In the genomic region with DNA sequence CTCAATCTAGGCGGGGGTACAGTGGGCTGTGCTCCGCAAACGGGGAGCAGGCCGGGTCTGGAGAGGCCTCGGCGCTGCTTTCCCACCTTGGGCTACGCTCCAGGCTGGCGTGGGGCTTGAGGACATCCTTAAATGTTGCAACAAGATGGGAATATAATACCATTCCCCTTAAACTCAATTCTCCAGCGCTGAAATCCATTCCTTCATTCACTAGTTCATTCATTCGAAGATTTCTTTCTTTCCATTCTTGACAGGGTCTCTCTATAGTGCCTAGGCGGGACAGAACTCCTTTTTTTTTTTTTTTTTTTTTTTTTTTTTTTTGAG, we compare ENCODE assay signal across 9 cellular contexts. TPM values are rescaled to one million over a fixed set of nuclear protein-coding genes. Genes with fewer than 3 reads are reported as not detected.
DNase-seq lines count a peak whose midpoint lies in the region; ATAC-seq, FAIRE-seq and TF ChIP-seq lines count a peak whose summit lies in the region.
"Had no signal": no experiment of that assay in that cellular context is flagged by ENCODE, and none has a peak within 500 bp of the region (broad histone marks: within the 10 kb centered on the region; RNA-seq: fewer than 3 reads in every experiment).

No MANE protein-coding gene starts in this region.

- intact Hi-C loops in A673 (cut with micrococcal nuclease; ENCODE audit: unreplicated experiment): no loop called here
- intact Hi-C loops in IMR-90 (cut with micrococcal nuclease): no loop called here

- H3K4me3 ChIP-seq in A673 (ENCODE audit: low read depth, low read length, poor library complexity, severe bottlenecking) (peak overlapping the region; percentile 87), IMR-90 (ENCODE audit: insufficient read depth, low read depth, low read length) (peak overlapping the region; percentile 79), cardiac fibroblast (replicated peaks in 1 of 2; ENCODE audit: low read depth in 2 of 2, low read length in 2 of 2) (peak overlapping the region; percentile 85 to 90), muscle layer of colon (ENCODE audit: low read depth in 1 of 2, low read length in 2 of 2) (peak overlapping the region; percentile 81 to 86)

- H3K36me3 ChIP-seq in A673 (ENCODE audit: insufficient read depth, low read length, poor library complexity, severe bottlenecking) (no peaks in the 10 kb centered on the region), IMR-90 (ENCODE audit: control insufficient read depth, insufficient read depth, low read length) (peaks cover 3% of the 10 kb centered on the region; the same call in 1 of the 2 replicates), muscle layer of colon (ENCODE audit: insufficient read depth, low read length) (no peaks in the 10 kb centered on the region)

- H3K9me1 ChIP-seq in IMR-90 (ENCODE audit: insufficient read depth, low read length): peaks cover 12% of the 10 kb centered on the region; the same call in 1 of the 2 replicates

- H3K27me3 ChIP-seq in A673 (replicated peaks; ENCODE audit: insufficient read depth, low read depth, low read length, poor library complexity) (no peaks in the 10 kb centered on the region), IMR-90 (ENCODE audit: control insufficient read depth, insufficient read depth, low read length) (peaks cover 3% of the 10 kb centered on the region; the same call in 1 of the 2 replicates), muscle layer of colon (ENCODE audit: control insufficient read depth in 1 of 2, insufficient read depth in 2 of 2, low read length in 2 of 2) (no peaks in the 10 kb centered on the region)

- no peak overlapping the region for H2BK15ac ChIP-seq in IMR-90 (ENCODE audit: low read depth, low read length)

- H3K9me3 ChIP-seq in A673 (ENCODE audit: low read depth, low read length, poor library complexity, severe bottlenecking) (no peaks in the 10 kb centered on the region), IMR-90 (ENCODE audit: control insufficient read depth, insufficient read depth, low read length) (no peaks in the 10 kb centered on the region), muscle layer of colon (ENCODE audit: low read length) (no peaks in the 10 kb centered on the region)

- no peak for FAIRE-seq in HTR-8/SVneo (lab: Jason Lieb, UNC)

- TF ChIP-seq RAD21 in IMR-90 (IDR thresholded peaks at IDR 0.05; ENCODE audit: low read length): no peak

- in situ Hi-C loops in IMR-90 (cut with MboI; ENCODE audit: low sequenced_read_pairs): no loop called here

- POLR2A ChIA-PET in A673 (lab: Charles Lee; ENCODE audit: low non-redundant PET): no interaction called here
- POLR2A ChIA-PET in IMR-90 (lab: Charles Lee; ENCODE audit: unreplicated experiment): interaction anchor here (0.6 kb wide), 1 partner anchor 428 kb away, joined by 4 read pairs; no protein-coding TSS in a partner anchor

- no peak for ATAC-seq in IMR-90 (ENCODE audit: low read depth)
- ATAC-seq in HG02763 (IDR thresholded peaks at IDR 0.05; ENCODE audit: unreplicated experiment): no peak
- ATAC-seq in HG03521 (IDR thresholded peaks at IDR 0.05; ENCODE audit: unreplicated experiment): no peak

- peak overlapping the region; percentile 96 for H4K5ac ChIP-seq in IMR-90 (ENCODE audit: low read depth, low read length)

- DNase-seq in A673 (ENCODE audit: low spot score) (no peak), IMR-90 (no peak), cardiac fibroblast (ENCODE audit: low read depth in 2 of 2) (no peak), KG1 (lab: John Stamatoyannopoulos, UW) (no peak), HTR-8/SVneo (ENCODE audit: insufficient read length, low spot score) (no peak)
- DNase-seq: cortex of kidney had no signal

- WGBS in IMR-90 (ENCODE audit: extremely low coverage in 2 of 2, insufficient read length in 1 of 2), 2 experiments: no CpG with 5 or more reads among the region's 11 CpGs

- H3K4ac ChIP-seq in IMR-90 (ENCODE audit: low read depth, low read length): no peak overlapping the region

- peaks cover 10% of the 10 kb centered on the region for H3K4me1 ChIP-seq in A673 (ENCODE audit: insufficient read depth, low read length, poor library complexity, severe bottlenecking)
- H3K4me1 ChIP-seq in IMR-90 (ENCODE audit: control insufficient read depth, insufficient read depth, low read length): peaks cover 4% of the 10 kb centered on the region; the same call in 1 of the 2 replicates
- peaks cover 17% of the 10 kb centered on the region for H3K4me1 ChIP-seq in muscle layer of colon (ENCODE audit: insufficient read depth, low read length)

- peak overlapping the region; percentile 96 for H2AK9ac ChIP-seq in IMR-90 (replicated peaks; ENCODE audit: low read depth, low read length, poor library complexity)

- no peak overlapping the region; the same call in 1 of the 2 replicates for H3K14ac ChIP-seq in IMR-90 (replicated peaks; ENCODE audit: low read depth, low read length)

- H2BK120ac ChIP-seq in IMR-90 (ENCODE audit: low read depth, low read length): no peak overlapping the region

- no peaks in the 10 kb centered on the region for H4K20me1 ChIP-seq in IMR-90 (ENCODE audit: insufficient read depth, low read length)

- peak overlapping the region; percentile 77 to 93 for H4K8ac ChIP-seq in IMR-90 (ENCODE audit: low read depth in 2 of 2, low read length in 2 of 2)

- dilution Hi-C loops in IMR-90 (cut with HindIII; ENCODE audit: low sequenced_read_pairs, unreplicated experiment): no loop called here

- no peak overlapping the region for H2AK5ac ChIP-seq in IMR-90 (ENCODE audit: low read depth, low read length)

- H3K27ac ChIP-seq in A673 (ENCODE audit: low read depth, low read length, poor library complexity, severe bottlenecking): peak overlapping the region; percentile 80
- H3K27ac ChIP-seq in IMR-90 (ENCODE audit: insufficient read depth, low read length): no peak overlapping the region
- H3K27ac ChIP-seq in muscle layer of colon (ENCODE audit: low read depth, low read length): peak overlapping the region; percentile 88

- H4K91ac ChIP-seq in IMR-90 (ENCODE audit: insufficient read depth, low read depth, low read length): no peak overlapping the region

- H3K18ac ChIP-seq in IMR-90 (ENCODE audit: low read depth, low read length): no peak overlapping the region

- H2AFZ ChIP-seq in IMR-90 (replicated peaks; ENCODE audit: low read length, poor library complexity): peak overlapping the region; percentile 100

- TF ChIP-seq POLR2A in IMR-90 (IDR thresholded peaks at IDR 0.05; ENCODE audit: low read depth, low read length): no peak

- H3K56ac ChIP-seq in IMR-90 (ENCODE audit: extremely low read depth, insufficient read depth, low read length): no peak overlapping the region

- BruUV-seq in A673 (replicated peaks; lab: Mats Ljungman, UMichigan): no TSS peak
- no TSS peak for BruUV-seq in IMR-90 (replicated peaks; lab: Mats Ljungman, UMichigan)

- H2BK5ac ChIP-seq in IMR-90 (ENCODE audit: low read depth, low read length, poor library complexity, severe bottlenecking): peak overlapping the region; percentile 19

- H3K23ac ChIP-seq in IMR-90 (ENCODE audit: low read depth, low read length): 0 out of 2 replicates have a peak overlapping the region, but pooled peaks have one; percentile 28

- TF ChIP-seq CTCF in A673 (conservative IDR thresholded peaks at IDR 0.05; ENCODE audit: low read depth, low read length) (no peak), IMR-90 (conservative IDR thresholded peaks at IDR 0.05; ENCODE audit: low read depth, low read length) (no peak), cardiac fibroblast (IDR thresholded peaks at IDR 0.05; ENCODE audit: low read depth, low read length) (no peak)

- no peak overlapping the region for H3K9ac ChIP-seq in IMR-90 (ENCODE audit: low read depth, low read length)
- H3K9ac ChIP-seq in muscle layer of colon (ENCODE audit: low read length): no peak overlapping the region

- H3K79me1 ChIP-seq in IMR-90 (ENCODE audit: low read depth in 1 of 2, low read length in 2 of 2): peaks cover 23 to 39% of the 10 kb centered on the region in 2 experiments

- peak overlapping the region; percentile 92 for H3K4me2 ChIP-seq in IMR-90 (ENCODE audit: low read depth, low read length)

- no peak overlapping the region for H2BK20ac ChIP-seq in IMR-90 (ENCODE audit: low read depth, low read length)

- CTCF ChIA-PET in A673 (lab: Charles Lee): no interaction called here
- CTCF ChIA-PET in IMR-90 (lab: Yijun Ruan, JAX): no interaction called here

TF ChIP-seq in IMR-90, 13 proteins besides CTCF, POLR2A, EP300 and RAD21 (continues in another document):
- TF ChIP-seq NFE2L2 (IDR thresholded peaks at IDR 0.05; ENCODE audit: low read depth, low read length): no peak

RNA-seq across cellular contexts. Expression of a gene that starts 0.3 kb away (rescaled TPM):
- 34.0 and 37.4 TPM in 2 replicates for total RNA-seq in A673 (2021)
- total RNA-seq in IMR-90 (2012; rRNA removed): 29.0 and 30.6 TPM in 2 replicates
- polyA plus RNA-seq in IMR-90 (2012; rRNA removed): 129 and 138 TPM in 2 replicates
- 211 and 435 TPM in 2 replicates for polyA plus RNA-seq in IMR-90 (2012; cell fraction: cytosol; rRNA removed)
- 30.8 and 68.8 TPM in 2 replicates for polyA plus RNA-seq in IMR-90 (2012; cell fraction: nucleus; rRNA removed; ENCODE audit: low replicate concordance)

RNA-seq across cellular contexts. Expression of a gene that starts 4.9 kb away (rescaled TPM):
- total RNA-seq in A673 (2021) (30.3 and 33.8 TPM in 2 replicates), IMR-90 (2012; rRNA removed) (20.6 and 21.1 TPM in 2 replicates)
- polyA plus RNA-seq in IMR-90 (2012; rRNA removed): 19.5 and 20.8 TPM in 2 replicates
- polyA plus RNA-seq in IMR-90 (2012; cell fraction: cytosol; rRNA removed): 17.7 and 26.1 TPM in 2 replicates
- 12.1 and 13.2 TPM in 2 replicates for polyA plus RNA-seq in IMR-90 (2012; cell fraction: nucleus; rRNA removed; ENCODE audit: low replicate concordance)

RNA-seq across cellular contexts. Expression of a gene that starts 12.9 kb away (rescaled TPM):
- 0.90 and 1.0 TPM in 2 replicates for total RNA-seq in A673 (2021)
- 0.28 and 0.90 TPM in 2 replicates for total RNA-seq in IMR-90 (2012; rRNA removed)
- 1.4 and 1.6 TPM in 2 replicates for polyA plus RNA-seq in IMR-90 (2012; rRNA removed)
- polyA plus RNA-seq in IMR-90 (2012; cell fraction: cytosol; rRNA removed): 0.63 and 1.4 TPM in 2 replicates
- 2.6 and 4.4 TPM in 2 replicates for polyA plus RNA-seq in IMR-90 (2012; cell fraction: nucleus; rRNA removed; ENCODE audit: low replicate concordance)

RNA-seq across cellular contexts. Expression of a gene that starts 32.5 kb away (rescaled TPM):
- total RNA-seq in A673 (2021) (162 and 179 TPM in 2 replicates), IMR-90 (2012; rRNA removed) (76.1 and 76.7 TPM in 2 replicates)
- 189 and 232 TPM in 2 replicates for polyA plus RNA-seq in IMR-90 (2012; rRNA removed)
- polyA plus RNA-seq in IMR-90 (2012; cell fraction: cytosol; rRNA removed): 399 and 412 TPM in 2 replicates
- 167 and 203 TPM in 2 replicates for polyA plus RNA-seq in IMR-90 (2012; cell fraction: nucleus; rRNA removed; ENCODE audit: low replicate concordance)

RNA-seq across cellular contexts. Expression of a gene that starts 33.1 kb away (rescaled TPM):
- total RNA-seq in A673 (2021) (5.1 and 6.2 TPM in 2 replicates), IMR-90 (2012; rRNA removed) (2.3 and 2.5 TPM in 2 replicates)
- polyA plus RNA-seq in IMR-90 (2012; rRNA removed): 6.2 and 6.9 TPM in 2 replicates
- polyA plus RNA-seq in IMR-90 (2012; cell fraction: cytosol; rRNA removed): 4.3 and 5.5 TPM in 2 replicates
- 26.2 and 56.7 TPM in 2 replicates for polyA plus RNA-seq in IMR-90 (2012; cell fraction: nucleus; rRNA removed; ENCODE audit: low replicate concordance)
